1 cellular context compared by ENCODE assay signal in the genomic region with DNA sequence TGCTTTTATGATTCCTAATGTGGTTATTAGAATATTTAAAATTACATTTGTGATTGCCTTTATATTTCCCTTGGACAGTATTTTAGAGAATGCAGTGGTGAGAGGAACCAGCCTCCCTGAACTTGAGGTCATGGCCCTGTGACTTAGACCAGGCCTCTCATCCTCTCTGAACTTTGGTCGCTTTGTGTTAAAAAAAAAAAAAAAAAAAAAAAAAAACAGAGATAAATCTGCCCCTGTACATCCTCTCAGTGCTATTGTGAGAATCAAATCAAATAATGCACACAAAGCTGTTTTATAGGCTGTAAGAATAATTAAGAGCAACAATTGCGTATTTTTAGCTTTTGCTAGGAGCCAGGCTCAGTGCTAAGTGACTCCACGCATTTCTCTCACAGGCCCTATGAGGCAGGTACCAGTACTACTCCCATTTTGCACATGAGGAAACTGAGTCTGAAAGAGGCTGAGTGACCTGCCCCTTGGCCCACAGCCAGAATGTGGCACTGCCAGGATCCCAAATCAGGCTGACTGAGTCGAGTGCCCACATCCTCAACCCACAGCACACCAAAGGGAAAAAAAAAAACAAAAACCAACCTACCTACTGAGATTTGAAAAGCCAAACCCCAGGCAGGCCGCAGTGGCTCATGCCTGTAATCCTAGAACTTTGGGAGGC.
A peak's percentile ranks its signal among the peaks of the same experiment; 100 is the strongest.
TF ChIP-seq lines count a peak whose summit lies in the region.

No MANE protein-coding gene starts in this region.

TF ChIP-seq in HepG2, 621 proteins besides CTCF, POLR2A, EP300 and RAD21 (continued from another document):
- TF ChIP-seq, protein P1, sequence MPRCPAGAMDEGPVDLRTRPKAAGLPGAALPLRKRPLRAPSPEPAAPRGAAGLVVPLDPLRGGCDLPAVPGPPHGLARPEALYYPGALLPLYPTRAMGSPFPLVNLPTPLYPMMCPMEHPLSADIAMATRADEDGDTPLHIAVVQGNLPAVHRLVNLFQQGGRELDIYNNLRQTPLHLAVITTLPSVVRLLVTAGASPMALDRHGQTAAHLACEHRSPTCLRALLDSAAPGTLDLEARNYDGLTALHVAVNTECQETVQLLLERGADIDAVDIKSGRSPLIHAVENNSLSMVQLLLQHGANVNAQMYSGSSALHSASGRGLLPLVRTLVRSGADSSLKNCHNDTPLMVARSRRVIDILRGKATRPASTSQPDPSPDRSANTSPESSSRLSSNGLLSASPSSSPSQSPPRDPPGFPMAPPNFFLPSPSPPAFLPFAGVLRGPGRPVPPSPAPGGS (CRISPR knock-in tag; IDR thresholded peaks at IDR 0.05): no peak
- TF ChIP-seq CC2D1A (CRISPR knock-in tag; IDR thresholded peaks at IDR 0.05) (no peak), RFX1 (IDR thresholded peaks at IDR 0.05) (no peak), ZNF780A (CRISPR knock-in tag; IDR thresholded peaks at IDR 0.05) (no peak), GPN1 (CRISPR knock-in tag; IDR thresholded peaks at IDR 0.05; ENCODE audit: borderline replicate concordance) (no peak), MBNL3 (CRISPR knock-in tag; conservative IDR thresholded peaks at IDR 0.05) (no peak), ZNF672 (CRISPR knock-in tag; IDR thresholded peaks at IDR 0.05) (no peak), JDP2 (CRISPR knock-in tag; IDR thresholded peaks at IDR 0.05; ENCODE audit: borderline replicate concordance) (no peak), FOXA3 (CRISPR knock-in tag; IDR thresholded peaks at IDR 0.05) (no peak), REPIN1 (CRISPR knock-in tag; IDR thresholded peaks at IDR 0.05; ENCODE audit: borderline replicate concordance, low read depth) (no peak), SMARCC2 (IDR thresholded peaks at IDR 0.05) (no peak), ZNF572 (CRISPR knock-in tag; IDR thresholded peaks at IDR 0.05) (no peak), HNF4A (CRISPR knock-in tag; IDR thresholded peaks at IDR 0.05) (peak; percentile 76), SETDB1 (CRISPR knock-in tag; IDR thresholded peaks at IDR 0.05; ENCODE audit: borderline replicate concordance) (no peak), HDAC6 (IDR thresholded peaks at IDR 0.05; ENCODE audit: low read depth, low read length) (no peak), CREB1 (IDR thresholded peaks at IDR 0.05) (no peak), CREB1 (CRISPR knock-in tag; IDR thresholded peaks at IDR 0.05) (no peak), RELA (CRISPR knock-in tag; IDR thresholded peaks at IDR 0.05) (no peak), DPF2 (CRISPR knock-in tag; IDR thresholded peaks at IDR 0.05; ENCODE audit: borderline replicate concordance, low read depth) (no peak), ZNF329 (CRISPR knock-in tag; IDR thresholded peaks at IDR 0.05; ENCODE audit: low read depth) (no peak), ZNF430 (CRISPR knock-in tag; IDR thresholded peaks at IDR 0.05) (no peak), TCF7 (IDR thresholded peaks at IDR 0.05; ENCODE audit: low read depth) (0 out of 2 replicates have a peak, but pooled peaks have one; percentile 9), ZKSCAN1 (IDR thresholded peaks at IDR 0.05; ENCODE audit: low read length) (no peak), ZFYVE20 (CRISPR knock-in tag; IDR thresholded peaks at IDR 0.05; ENCODE audit: borderline replicate concordance, low read depth) (no peak), ZNF781 (CRISPR knock-in tag; IDR thresholded peaks at IDR 0.05; ENCODE audit: borderline replicate concordance, not compliant biosample characterization) (peak; percentile 36), RARA (CRISPR knock-in tag; IDR thresholded peaks at IDR 0.05) (peak; percentile 83), HNF4G (IDR thresholded peaks at IDR 0.05; ENCODE audit: borderline replicate concordance, low read depth, low read length) (peak; percentile 65), HNF4G (CRISPR knock-in tag; IDR thresholded peaks at IDR 0.05; ENCODE audit: borderline replicate concordance, low read depth) (no peak)
- TF ChIP-seq, protein P2, sequence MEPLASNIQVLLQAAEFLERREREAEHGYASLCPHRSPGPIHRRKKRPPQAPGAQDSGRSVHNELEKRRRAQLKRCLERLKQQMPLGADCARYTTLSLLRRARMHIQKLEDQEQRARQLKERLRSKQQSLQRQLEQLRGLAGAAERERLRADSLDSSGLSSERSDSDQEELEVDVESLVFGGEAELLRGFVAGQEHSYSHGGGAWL (CRISPR knock-in tag; IDR thresholded peaks at IDR 0.05): no peak
- TF ChIP-seq, protein P3, sequence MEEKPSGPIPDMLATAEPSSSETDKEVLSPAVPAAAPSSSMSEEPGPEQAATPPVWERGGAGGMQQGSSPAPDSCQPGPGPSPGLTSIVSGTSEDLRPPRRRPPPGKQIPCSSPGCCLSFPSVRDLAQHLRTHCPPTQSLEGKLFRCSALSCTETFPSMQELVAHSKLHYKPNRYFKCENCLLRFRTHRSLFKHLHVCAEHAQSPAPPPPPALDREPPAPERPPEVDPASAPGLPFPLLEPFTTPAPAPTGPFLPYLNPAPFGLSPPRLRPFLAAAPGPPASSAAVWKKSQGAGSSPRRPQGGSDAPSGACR (CRISPR knock-in tag; IDR thresholded peaks at IDR 0.05): no peak
- TF ChIP-seq, protein P4, sequence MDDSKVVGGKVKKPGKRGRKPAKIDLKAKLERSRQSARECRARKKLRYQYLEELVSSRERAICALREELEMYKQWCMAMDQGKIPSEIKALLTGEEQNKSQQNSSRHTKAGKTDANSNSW (CRISPR knock-in tag; IDR thresholded peaks at IDR 0.05; ENCODE audit: borderline replicate concordance): no peak
- TF ChIP-seq, protein P5, sequence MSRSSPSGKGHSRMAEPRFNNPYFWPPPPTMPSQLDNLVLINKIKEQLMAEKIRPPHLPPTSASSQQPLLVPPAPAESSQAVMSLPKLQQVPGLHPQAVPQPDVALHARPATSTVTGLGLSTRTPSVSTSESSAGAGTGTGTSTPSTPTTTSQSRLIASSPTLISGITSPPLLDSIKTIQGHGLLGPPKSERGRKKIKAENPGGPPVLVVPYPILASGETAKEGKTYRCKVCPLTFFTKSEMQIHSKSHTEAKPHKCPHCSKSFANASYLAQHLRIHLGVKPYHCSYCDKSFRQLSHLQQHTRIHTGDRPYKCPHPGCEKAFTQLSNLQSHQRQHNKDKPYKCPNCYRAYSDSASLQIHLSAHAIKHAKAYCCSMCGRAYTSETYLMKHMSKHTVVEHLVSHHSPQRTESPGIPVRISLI (CRISPR knock-in tag; IDR thresholded peaks at IDR 0.05; ENCODE audit: borderline replicate concordance): peak; percentile 96
- TF ChIP-seq, protein P6, sequence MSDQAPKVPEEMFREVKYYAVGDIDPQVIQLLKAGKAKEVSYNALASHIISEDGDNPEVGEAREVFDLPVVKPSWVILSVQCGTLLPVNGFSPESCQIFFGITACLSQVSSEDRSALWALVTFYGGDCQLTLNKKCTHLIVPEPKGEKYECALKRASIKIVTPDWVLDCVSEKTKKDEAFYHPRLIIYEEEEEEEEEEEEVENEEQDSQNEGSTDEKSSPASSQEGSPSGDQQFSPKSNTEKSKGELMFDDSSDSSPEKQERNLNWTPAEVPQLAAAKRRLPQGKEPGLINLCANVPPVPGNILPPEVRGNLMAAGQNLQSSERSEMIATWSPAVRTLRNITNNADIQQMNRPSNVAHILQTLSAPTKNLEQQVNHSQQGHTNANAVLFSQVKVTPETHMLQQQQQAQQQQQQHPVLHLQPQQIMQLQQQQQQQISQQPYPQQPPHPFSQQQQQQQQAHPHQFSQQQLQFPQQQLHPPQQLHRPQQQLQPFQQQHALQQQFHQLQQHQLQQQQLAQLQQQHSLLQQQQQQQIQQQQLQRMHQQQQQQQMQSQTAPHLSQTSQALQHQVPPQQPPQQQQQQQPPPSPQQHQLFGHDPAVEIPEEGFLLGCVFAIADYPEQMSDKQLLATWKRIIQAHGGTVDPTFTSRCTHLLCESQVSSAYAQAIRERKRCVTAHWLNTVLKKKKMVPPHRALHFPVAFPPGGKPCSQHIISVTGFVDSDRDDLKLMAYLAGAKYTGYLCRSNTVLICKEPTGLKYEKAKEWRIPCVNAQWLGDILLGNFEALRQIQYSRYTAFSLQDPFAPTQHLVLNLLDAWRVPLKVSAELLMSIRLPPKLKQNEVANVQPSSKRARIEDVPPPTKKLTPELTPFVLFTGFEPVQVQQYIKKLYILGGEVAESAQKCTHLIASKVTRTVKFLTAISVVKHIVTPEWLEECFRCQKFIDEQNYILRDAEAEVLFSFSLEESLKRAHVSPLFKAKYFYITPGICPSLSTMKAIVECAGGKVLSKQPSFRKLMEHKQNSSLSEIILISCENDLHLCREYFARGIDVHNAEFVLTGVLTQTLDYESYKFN (CRISPR knock-in tag; conservative IDR thresholded peaks at IDR 0.05): peak; percentile 61
- TF ChIP-seq, protein P7, sequence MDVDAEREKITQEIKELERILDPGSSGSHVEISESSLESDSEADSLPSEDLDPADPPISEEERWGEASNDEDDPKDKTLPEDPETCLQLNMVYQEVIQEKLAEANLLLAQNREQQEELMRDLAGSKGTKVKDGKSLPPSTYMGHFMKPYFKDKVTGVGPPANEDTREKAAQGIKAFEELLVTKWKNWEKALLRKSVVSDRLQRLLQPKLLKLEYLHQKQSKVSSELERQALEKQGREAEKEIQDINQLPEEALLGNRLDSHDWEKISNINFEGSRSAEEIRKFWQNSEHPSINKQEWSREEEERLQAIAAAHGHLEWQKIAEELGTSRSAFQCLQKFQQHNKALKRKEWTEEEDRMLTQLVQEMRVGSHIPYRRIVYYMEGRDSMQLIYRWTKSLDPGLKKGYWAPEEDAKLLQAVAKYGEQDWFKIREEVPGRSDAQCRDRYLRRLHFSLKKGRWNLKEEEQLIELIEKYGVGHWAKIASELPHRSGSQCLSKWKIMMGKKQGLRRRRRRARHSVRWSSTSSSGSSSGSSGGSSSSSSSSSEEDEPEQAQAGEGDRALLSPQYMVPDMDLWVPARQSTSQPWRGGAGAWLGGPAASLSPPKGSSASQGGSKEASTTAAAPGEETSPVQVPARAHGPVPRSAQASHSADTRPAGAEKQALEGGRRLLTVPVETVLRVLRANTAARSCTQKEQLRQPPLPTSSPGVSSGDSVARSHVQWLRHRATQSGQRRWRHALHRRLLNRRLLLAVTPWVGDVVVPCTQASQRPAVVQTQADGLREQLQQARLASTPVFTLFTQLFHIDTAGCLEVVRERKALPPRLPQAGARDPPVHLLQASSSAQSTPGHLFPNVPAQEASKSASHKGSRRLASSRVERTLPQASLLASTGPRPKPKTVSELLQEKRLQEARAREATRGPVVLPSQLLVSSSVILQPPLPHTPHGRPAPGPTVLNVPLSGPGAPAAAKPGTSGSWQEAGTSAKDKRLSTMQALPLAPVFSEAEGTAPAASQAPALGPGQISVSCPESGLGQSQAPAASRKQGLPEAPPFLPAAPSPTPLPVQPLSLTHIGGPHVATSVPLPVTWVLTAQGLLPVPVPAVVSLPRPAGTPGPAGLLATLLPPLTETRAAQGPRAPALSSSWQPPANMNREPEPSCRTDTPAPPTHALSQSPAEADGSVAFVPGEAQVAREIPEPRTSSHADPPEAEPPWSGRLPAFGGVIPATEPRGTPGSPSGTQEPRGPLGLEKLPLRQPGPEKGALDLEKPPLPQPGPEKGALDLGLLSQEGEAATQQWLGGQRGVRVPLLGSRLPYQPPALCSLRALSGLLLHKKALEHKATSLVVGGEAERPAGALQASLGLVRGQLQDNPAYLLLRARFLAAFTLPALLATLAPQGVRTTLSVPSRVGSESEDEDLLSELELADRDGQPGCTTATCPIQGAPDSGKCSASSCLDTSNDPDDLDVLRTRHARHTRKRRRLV (CRISPR knock-in tag; IDR thresholded peaks at IDR 0.05): no peak
- TF ChIP-seq, protein P8, sequence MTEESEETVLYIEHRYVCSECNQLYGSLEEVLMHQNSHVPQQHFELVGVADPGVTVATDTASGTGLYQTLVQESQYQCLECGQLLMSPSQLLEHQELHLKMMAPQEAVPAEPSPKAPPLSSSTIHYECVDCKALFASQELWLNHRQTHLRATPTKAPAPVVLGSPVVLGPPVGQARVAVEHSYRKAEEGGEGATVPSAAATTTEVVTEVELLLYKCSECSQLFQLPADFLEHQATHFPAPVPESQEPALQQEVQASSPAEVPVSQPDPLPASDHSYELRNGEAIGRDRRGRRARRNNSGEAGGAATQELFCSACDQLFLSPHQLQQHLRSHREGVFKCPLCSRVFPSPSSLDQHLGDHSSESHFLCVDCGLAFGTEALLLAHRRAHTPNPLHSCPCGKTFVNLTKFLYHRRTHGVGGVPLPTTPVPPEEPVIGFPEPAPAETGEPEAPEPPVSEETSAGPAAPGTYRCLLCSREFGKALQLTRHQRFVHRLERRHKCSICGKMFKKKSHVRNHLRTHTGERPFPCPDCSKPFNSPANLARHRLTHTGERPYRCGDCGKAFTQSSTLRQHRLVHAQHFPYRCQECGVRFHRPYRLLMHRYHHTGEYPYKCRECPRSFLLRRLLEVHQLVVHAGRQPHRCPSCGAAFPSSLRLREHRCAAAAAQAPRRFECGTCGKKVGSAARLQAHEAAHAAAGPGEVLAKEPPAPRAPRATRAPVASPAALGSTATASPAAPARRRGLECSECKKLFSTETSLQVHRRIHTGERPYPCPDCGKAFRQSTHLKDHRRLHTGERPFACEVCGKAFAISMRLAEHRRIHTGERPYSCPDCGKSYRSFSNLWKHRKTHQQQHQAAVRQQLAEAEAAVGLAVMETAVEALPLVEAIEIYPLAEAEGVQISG (CRISPR knock-in tag; IDR thresholded peaks at IDR 0.05): no peak
